In the genomic region with DNA sequence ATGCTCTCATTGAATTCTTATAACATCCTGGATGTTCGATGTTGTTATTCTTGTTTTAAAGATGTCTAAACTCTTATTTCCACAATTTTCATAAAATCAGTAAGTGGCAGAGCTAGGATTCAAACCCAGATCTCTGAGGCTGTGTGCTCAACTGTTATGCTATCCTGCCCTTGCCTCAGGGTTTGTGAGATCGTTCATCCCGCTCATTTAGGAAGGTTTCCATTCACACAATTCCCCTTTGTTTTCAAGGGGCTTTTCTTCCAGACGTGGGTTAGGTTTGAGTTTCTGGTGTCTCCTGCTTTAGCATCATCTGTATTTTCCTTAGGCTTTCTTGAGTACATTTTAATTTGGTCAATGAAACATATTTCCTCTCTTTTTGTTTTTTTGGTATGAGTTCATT, we compare ENCODE assay signal across 22 cellular contexts.
"Had no signal": no experiment of that assay in that cellular context is flagged by ENCODE, and none has a peak within 500 bp of the region (broad histone marks: within the 10 kb centered on the region; RNA-seq: fewer than 3 reads in every experiment).

No MANE protein-coding gene starts in this region.

- H3K4me1 Mint-ChIP-seq: IgD-negative memory B cell had no signal

- H3K9me3 ChIP-seq: MG63 had no signal

- DNase-seq: KBM-7, MG63, NCI-H1092, NCI-H1417 treated with DMSO at 0.1 percent for 48 hours, NCI-H146, NCI-H187, NCI-H2029 treated with DMSO at 0.1 percent for 48 hours, NCI-H2171, NCI-H226, NCI-H446, NCI-H510A, NCI-H524 treated with DMSO at 0.1 percent for 48 hours, NCI-H69, NCI-H774, PC-3, SHP77 had no signal

- H3K27ac Mint-ChIP-seq: IgD-negative memory B cell had no signal

- H3K4me3 Mint-ChIP-seq: IgD-negative memory B cell had no signal

- FAIRE-seq: HTR-8/SVneo had no signal

- H3K27me3 Mint-ChIP-seq: IgD-negative memory B cell had no signal

- H3K4me3 ChIP-seq: MG63 had no signal

- H3K9me3 Mint-ChIP-seq: IgD-negative memory B cell had no signal

- H3K27ac ChIP-seq: HL-60, RWPE1 had no signal

- ATAC-seq: Panc1, PC-3, SK-N-SH treated with all-trans-retinoic acid at 6 μM for 48 hours had no signal

- H3K27me3 ChIP-seq: MG63 had no signal
